In genomic region chr18:73669299-73669698, GRCh38 we compare ENCODE assay signal across 15 cellular contexts.
DNase-seq lines count a peak whose midpoint lies in the region; ATAC-seq and TF ChIP-seq lines count a peak whose summit lies in the region.
"Had no signal": no experiment of that assay in that cellular context is flagged by ENCODE, and none has a peak within 500 bp of the region (broad histone marks: within the 10 kb centered on the region; RNA-seq: fewer than 3 reads in every experiment).

No MANE protein-coding gene starts in this region.

- no peak overlapping the region for H3K4me2 ChIP-seq in neural progenitor cell

- no peak overlapping the region for H2AFZ ChIP-seq in neural progenitor cell (replicated peaks)

- H3K4me3 ChIP-seq in choroid plexus epithelial cell (ENCODE audit: low read depth, low read length): no peak overlapping the region
- no peak overlapping the region for H3K4me3 ChIP-seq in neural progenitor cell
- H3K4me3 ChIP-seq: thyroid gland had no signal

- H3K27me3 Mint-ChIP-seq in neural progenitor cell (ENCODE audit: insufficient read depth, low read depth): no peaks in the 10 kb centered on the region
- H3K27me3 Mint-ChIP-seq: activated naive CD8-positive, alpha-beta T cell had no signal

- H3K27ac Mint-ChIP-seq in neural progenitor cell: no peak overlapping the region
- H3K27ac Mint-ChIP-seq: activated naive CD8-positive, alpha-beta T cell had no signal

- no peaks in the 10 kb centered on the region for H3K9me3 Mint-ChIP-seq in neural progenitor cell

- H3K36me3 ChIP-seq in neural progenitor cell: no peaks in the 10 kb centered on the region
- H3K36me3 ChIP-seq: BE2C, thyroid gland had no signal

- no peaks in the 10 kb centered on the region for H4K20me1 ChIP-seq in neural progenitor cell (ENCODE audit: low read depth)

- TF ChIP-seq CTCF in choroid plexus epithelial cell (conservative IDR thresholded peaks at IDR 0.05; ENCODE audit: low read depth, low read length) (no peak), neural progenitor cell (IDR thresholded peaks at IDR 0.05) (no peak)

- ATAC-seq in HG03460 (IDR thresholded peaks at IDR 0.05; ENCODE audit: unreplicated experiment) (no peak), GM21423 (IDR thresholded peaks at IDR 0.05; ENCODE audit: unreplicated experiment) (no peak), GM18858 (IDR thresholded peaks at IDR 0.05; ENCODE audit: unreplicated experiment) (no peak)
- ATAC-seq: left colon had no signal

- DNase-seq in Ammon's horn (ENCODE audit: low spot score) (peak; percentile 8), NCI-H82 treated with DMSO at 0.1 percent for 48 hours (lab: John Stamatoyannopoulos, UW; ENCODE audit: unreplicated experiment) (peak; percentile 22), choroid plexus epithelial cell (ENCODE audit: low read depth) (peak; percentile 85), neural progenitor cell (ENCODE audit: low spot score) (peak; percentile 48), NCI-H187 (lab: John Stamatoyannopoulos, UW) (no peak)
- DNase-seq: activated CD4-positive, alpha-beta T cell treated with anti-CD3 and anti-CD28 coated beads for 48 hours; BE2C; erythroblast; left colon; SHP77 treated with DMSO at 0.1 percent for 48 hours; thyroid gland had no signal

- H3K9me3 ChIP-seq in neural progenitor cell (ENCODE audit: low read depth): no peaks in the 10 kb centered on the region
- H3K9me3 ChIP-seq: BE2C, thyroid gland had no signal

- no peaks in the 10 kb centered on the region for H3K79me2 ChIP-seq in neural progenitor cell (ENCODE audit: low read depth)

- no peaks in the 10 kb centered on the region for H3K4me1 Mint-ChIP-seq in neural progenitor cell

- no peaks in the 10 kb centered on the region for H3K27me3 ChIP-seq in neural progenitor cell
- H3K27me3 ChIP-seq: BE2C, thyroid gland had no signal

- peak overlapping the region; percentile 29 for H3K27ac ChIP-seq in neural progenitor cell
- H3K27ac ChIP-seq: thyroid gland had no signal

- no peak overlapping the region for H3K9ac ChIP-seq in neural progenitor cell

- H3F3A ChIP-seq in neural progenitor cell (ENCODE audit: low read depth): no peaks in the 10 kb centered on the region

- H3K4me1 ChIP-seq in neural progenitor cell: peaks cover 4% of the 10 kb centered on the region
- H3K4me1 ChIP-seq: BE2C, thyroid gland had no signal

- H3K36me3 Mint-ChIP-seq in neural progenitor cell: no peaks in the 10 kb centered on the region
- H3K36me3 Mint-ChIP-seq: activated naive CD8-positive, alpha-beta T cell had no signal

- no peak overlapping the region for H3K4me3 Mint-ChIP-seq in neural progenitor cell
- H3K4me3 Mint-ChIP-seq: activated naive CD8-positive, alpha-beta T cell had no signal

Comparison
In these comparisons a context has a peak if more than half of its experiments do, and no peak if none do; other contexts are left out.
1. DNase-seq: peak in Ammon's horn (single experiment), NCI-H82 treated with DMSO at 0.1 percent for 48 hours (single experiment), choroid plexus epithelial cell (single experiment) and neural progenitor cell (single experiment); none in NCI-H187 (0 of 2).